Comparison of ENCODE assay signal across 8 cellular contexts in genomic region chr2:171523339-171523931, GRCh38. TPM values are rescaled to one million over a fixed set of nuclear protein-coding genes. Genes with fewer than 3 reads are reported as not detected.
DNase-seq lines count a peak whose midpoint lies in the region; ATAC-seq, FAIRE-seq and TF ChIP-seq lines count a peak whose summit lies in the region.

No MANE protein-coding gene starts in this region.

- H3K79me2 ChIP-seq in OCI-LY3 (ENCODE audit: low read length) (peaks cover 4% of the 10 kb centered on the region), GM12878 (ENCODE audit: control insufficient read depth, insufficient read depth, low read length) (peaks cover 55% of the 10 kb centered on the region), hepatocyte (peaks cover 27% of the 10 kb centered on the region)

- no TSS peak for BruUV-seq in GM12878 (replicated peaks; lab: Mats Ljungman, UMichigan)

- POLR2A ChIA-PET in GM12878 (lab: Charles Lee), result interaction anchor here (1.0 to 3.7 kb wide), 5 partner anchors 9 to 197 kb away, joined by 3 to 24 read pairs (median 4); no protein-coding TSS in a partner anchor

- H3K4me2 ChIP-seq in OCI-LY3 (ENCODE audit: low read length), result peak overlapping the region; percentile 94
- H3K4me2 ChIP-seq in GM12878 (ENCODE audit: control insufficient read depth, insufficient read depth), result peak overlapping the region; percentile 85
- peak overlapping the region; percentile 92 for H3K4me2 ChIP-seq in hepatocyte

- DNase-seq in GM12864 (ENCODE audit: low read depth), result no peak
- no peak for DNase-seq in GM12878 (ENCODE audit: low read depth, low spot score)
- DNase-seq in hepatocyte (ENCODE audit: low spot score), result peak; percentile 65
- DNase-seq in pons (ENCODE audit: low spot score), result peak; percentile 86
- no peak for DNase-seq in HPDE6-E6E7 (ENCODE audit: extremely low spot score)

- no peak for TF ChIP-seq CTCF in 22Rv1 (IDR thresholded peaks at IDR 0.05)
- TF ChIP-seq CTCF in GM12864 (IDR thresholded peaks at IDR 0.05; ENCODE audit: low read depth, low read length, missing control alignments), result no peak
- TF ChIP-seq CTCF in OCI-LY3 (IDR thresholded peaks at IDR 0.05; ENCODE audit: low read depth, low read length), result no peak
- TF ChIP-seq CTCF in GM12878 (IDR thresholded peaks at IDR 0.05 in 2 of 3, conservative IDR thresholded peaks at IDR 0.05 in 1 of 3; ENCODE audit: control insufficient read depth in 2 of 3, extremely low read depth in 1 of 3, insufficient read depth in 1 of 3, low read depth in 3 of 3, low read length in 3 of 3), result no peak
- no peak for TF ChIP-seq CTCF in hepatocyte (IDR thresholded peaks at IDR 0.05; ENCODE audit: poor library complexity)

- SMC1A ChIA-PET in GM12878 (lab: Charles Lee; ENCODE audit: uncharacterized antibody, unreplicated experiment), result interaction anchor here (0.6 to 5.5 kb wide), 7 partner anchors 9 to 107 kb away, joined by 3 to 46 read pairs (median 4); partner anchors contain the start of genes DCAF17 and METTL8

- H3K9ac ChIP-seq in OCI-LY3 (ENCODE audit: low read length), result peak overlapping the region; percentile 91
- peak overlapping the region; percentile 77 for H3K9ac ChIP-seq in GM12878 (ENCODE audit: control insufficient read depth, insufficient read depth, low read length)

- ATAC-seq in HG03025 (IDR thresholded peaks at IDR 0.05; ENCODE audit: low FRiP score, unreplicated experiment) (peak; percentile 31), GM12878 (peak; percentile 57)

- TF ChIP-seq POLR2A in GM12878 (IDR thresholded peaks at IDR 0.05; ENCODE audit: low read depth, low read length), result no peak

- H3K27ac ChIP-seq in 22Rv1 (peak overlapping the region; percentile 51), OCI-LY3 (ENCODE audit: low read length) (peak overlapping the region; percentile 48; the same call in 1 of the 2 replicates), GM12878 (ENCODE audit: control insufficient read depth, insufficient read depth) (peak overlapping the region; percentile 81), hepatocyte (peak overlapping the region; percentile 83)

- H3K4me3 ChIP-seq in GM12864 (ENCODE audit: low read depth, low read length), result peak overlapping the region; percentile 95
- H3K4me3 ChIP-seq in OCI-LY3 (ENCODE audit: low read length), result peak overlapping the region; percentile 95
- peak overlapping the region; percentile 95 for H3K4me3 ChIP-seq in GM12878
- H3K4me3 ChIP-seq in hepatocyte, result peak overlapping the region; percentile 95

- 0 out of 2 replicates have a peak, but pooled peaks cover 2% of the 10 kb centered on the region for H4K20me1 ChIP-seq in OCI-LY3 (ENCODE audit: insufficient read depth, low read length)
- H4K20me1 ChIP-seq in GM12878 (ENCODE audit: control insufficient read depth, insufficient read depth), result 0 out of 2 replicates have a peak, but pooled peaks cover 2% of the 10 kb centered on the region
- H4K20me1 ChIP-seq in hepatocyte (ENCODE audit: insufficient read depth, poor library complexity, severe bottlenecking), result no peaks in the 10 kb centered on the region

- CTCF ChIA-PET in GM12878 (lab: Yijun Ruan, JAX), result interaction anchor here (0.9 to 1.4 kb wide), 7 partner anchors 13 to 595 kb away, joined by 3 to 4 read pairs (median 3); partner anchors contain the start of gene GORASP2

- in situ Hi-C loops in GM12878 (cut with MboI), result no loop called here

- no peaks in the 10 kb centered on the region for H3K9me3 ChIP-seq in OCI-LY3 (ENCODE audit: insufficient read depth, low read length)
- H3K9me3 ChIP-seq in GM12878 (replicated peaks; ENCODE audit: control insufficient read depth, insufficient read depth, low read length), result no peaks in the 10 kb centered on the region
- no peaks in the 10 kb centered on the region for H3K9me3 ChIP-seq in hepatocyte (ENCODE audit: low read depth)

- WGBS in GM12878 (ENCODE audit: insufficient coverage, insufficient replicate concordance, low lambda C conversion rate, missing lambda C conversion rate), result 5% methylated on average over 33 of the region's 33 CpGs
- under 1% methylated on average over 33 of the region's 33 CpGs for WGBS in hepatocyte (ENCODE audit: low lambda C conversion rate, missing lambda C conversion rate)

- H3K9me2 ChIP-seq in hepatocyte (replicated peaks; ENCODE audit: insufficient read depth), result no peaks in the 10 kb centered on the region

- H2AFZ ChIP-seq in OCI-LY3 (ENCODE audit: low read depth, low read length) (peak overlapping the region; percentile 35; the same call in 1 of the 2 replicates), GM12878 (ENCODE audit: control insufficient read depth, low read depth, low read length) (peak overlapping the region; percentile 72), hepatocyte (peak overlapping the region; percentile 92)

- no peak for FAIRE-seq in GM12878 (lab: Jason Lieb, UNC)

- H3K4me1 ChIP-seq in OCI-LY3 (ENCODE audit: low read length) (peaks cover 17% of the 10 kb centered on the region), GM12878 (ENCODE audit: control insufficient read depth, insufficient read depth, low read length) (peaks cover 6% of the 10 kb centered on the region; the same call in 1 of the 2 replicates), hepatocyte (ENCODE audit: insufficient read depth) (peaks cover 14% of the 10 kb centered on the region)

- TF ChIP-seq RAD21 in GM12878 (IDR thresholded peaks at IDR 0.05; ENCODE audit: insufficient read depth, low read depth, low read length), result no peak

- TF ChIP-seq EP300 in GM12878 (IDR thresholded peaks at IDR 0.05; ENCODE audit: borderline replicate concordance in 1 of 2, control insufficient read depth in 1 of 2, low read depth in 2 of 2, low read length in 2 of 2), result no peak

- intact Hi-C loops in GM12878 (cut with micrococcal nuclease; ENCODE audit: unreplicated experiment), result loop anchor here (5.0 to 10.0 kb wide), 3 partner anchors 91 to 369 kb away; partner anchors contain the start of genes DCAF17 and METTL8

- H3K27me3 ChIP-seq in OCI-LY3 (ENCODE audit: low read depth, low read length) (peaks cover 8% of the 10 kb centered on the region), GM12878 (replicated peaks in 1 of 2; ENCODE audit: control insufficient read depth in 2 of 2, insufficient read depth in 2 of 2, low read length in 1 of 2) (no peaks in the 10 kb centered on the region), hepatocyte (peaks cover 36% of the 10 kb centered on the region)

- RAD21 ChIA-PET in GM12878 (lab: Charles Lee; ENCODE audit: unreplicated experiment), result interaction anchor here (1.2 to 3.7 kb wide), 4 partner anchors 9 to 107 kb away, joined by 3 to 13 read pairs (median 6); no protein-coding TSS in a partner anchor

- H3K36me3 ChIP-seq in OCI-LY3 (replicated peaks; ENCODE audit: low read depth, low read length), result no peaks in the 10 kb centered on the region
- H3K36me3 ChIP-seq in GM12878 (ENCODE audit: control insufficient read depth in 2 of 2, insufficient read depth in 2 of 2, low read length in 1 of 2), result no peaks in the 10 kb centered on the region; a peak in 1 of 4 replicates
- H3K36me3 ChIP-seq in hepatocyte (replicated peaks; ENCODE audit: insufficient read depth, low read depth), result no peaks in the 10 kb centered on the region

TF ChIP-seq in GM12878, 131 proteins besides CTCF, POLR2A, EP300 and RAD21 (continues in another document):
- no peak for TF ChIP-seq CEBPB (IDR thresholded peaks at IDR 0.05; ENCODE audit: borderline replicate concordance in 1 of 2, low read depth in 2 of 2, low read length in 2 of 2)
- peak in 1 of 2 experiments; percentile 8; a peak in 2 of 4 replicates for TF ChIP-seq IKZF2 (IDR thresholded peaks at IDR 0.05)
- TF ChIP-seq ASH2L (IDR thresholded peaks at IDR 0.05; ENCODE audit: borderline replicate concordance, low read depth), result 0 out of 2 replicates have a peak, but pooled peaks have one; percentile 48
- TF ChIP-seq NKRF (conservative IDR thresholded peaks at IDR 0.05), result no peak; the same call in 1 of the 2 replicates

RNA-seq across cellular contexts. Expression of gene CYBRD1, which starts 1.2 kb away (rescaled TPM):
- 37.9 and 48.9 TPM in 2 replicates for total RNA-seq in GM12878 (2013; cell fraction: nucleolus; rRNA removed)
- total RNA-seq in GM12878 (2014; rRNA removed), result 25.3 and 34.8 TPM in 2 replicates
- total RNA-seq in GM12878 (2014; rRNA removed; fragmentation: Illumina TruSeq; extraction: Trizol), result 26.9 and 28.8 TPM in 2 replicates
- 33.0 and 34.8 TPM in 2 replicates for total RNA-seq in GM12878 (2021)
- polyA plus RNA-seq in GM12878 (2011; ENCODE audit: low read depth), result 15.7 TPM
- 26.1 and 26.4 TPM in 2 replicates for polyA plus RNA-seq in GM12878 (2011; rRNA removed)
- 16.2 and 17.0 TPM in 2 replicates for polyA plus RNA-seq in GM12878 (2011; cell fraction: cytosol; rRNA removed)
- 8.7 and 9.5 TPM in 2 replicates for polyA plus RNA-seq in GM12878 (2011; cell fraction: nucleus; rRNA removed)
- 30.9 and 38.5 TPM in 2 replicates for polyA plus RNA-seq in GM12878 (2012)
- 30.4 and 40.2 TPM in 2 replicates for polyA plus RNA-seq in GM12878 (2014; fragmentation: Illumina TruSeq; extraction: Trizol)
- 10 to 100 TPM; 10.8 to 13.2 TPM for polyA plus RNA-seq in GM12878 (2014; fragmentation: Nextera tagmentation; extraction: Ambion mirVana)
- 24.2 and 31.9 TPM in 2 replicates for polyA plus RNA-seq in GM12878 (2014; rRNA removed)
- 10 to 100 TPM; 39.9 to 51.9 TPM for polyA plus RNA-seq in GM12878 (2016; fragmentation: Nextera tagmentation; extraction: Ambion mirVana)
- polyA minus RNA-seq in GM12878 (2011; rRNA and poly(A)+ RNA removed), result 16.5 and 17.7 TPM in 2 replicates
- polyA minus RNA-seq in GM12878 (2011; cell fraction: cytosol; rRNA and poly(A)+ RNA removed), result 7.6 and 11.0 TPM in 2 replicates
- 5.6 and 5.7 TPM in 2 replicates for polyA minus RNA-seq in GM12878 (2011; cell fraction: nucleus; rRNA and poly(A)+ RNA removed)
- 66.1 and 66.4 TPM in 2 replicates for total RNA-seq in hepatocyte
- polyA plus RNA-seq in hepatocyte, result 42.4 and 46.0 TPM in 2 replicates

Comparison
In these comparisons a context has a peak if more than half of its experiments do, and no peak if none do; other contexts are left out.
1. DNase-seq: peak in hepatocyte (single experiment) and pons (single experiment); none in GM12864 (single experiment), GM12878 (single experiment) and HPDE6-E6E7 (single experiment).
2. H2AFZ ChIP-seq: peak in every context shown above with its lines; median percentile 92 in hepatocyte; 72 in GM12878; 35 in OCI-LY3.
3. Peak in every context shown above with its lines, with median percentiles within 50 percentile points of each other: H3K27ac ChIP-seq, H3K4me3 ChIP-seq and H3K4me2 ChIP-seq.